1 cellular context compared by ENCODE assay signal in the genomic region with DNA sequence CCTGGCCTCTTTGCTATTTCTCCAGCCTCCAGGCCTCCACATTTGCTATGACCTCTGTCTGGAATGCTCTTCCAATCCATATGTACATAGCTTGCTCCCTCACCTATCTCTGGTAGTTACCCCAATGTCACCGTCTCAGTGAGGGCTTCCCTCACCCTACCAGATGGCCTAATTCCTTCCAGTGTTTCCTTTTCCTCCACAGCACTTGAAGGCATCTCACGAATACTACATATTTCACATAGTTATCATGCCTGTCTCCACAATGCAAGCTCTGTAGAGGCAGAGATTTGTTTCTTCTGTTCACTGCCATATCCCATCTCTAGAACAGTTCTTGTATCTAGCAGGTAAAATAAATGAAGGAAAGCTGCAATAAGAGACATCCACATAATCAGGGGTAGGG.
TF ChIP-seq lines count a peak whose summit lies in the region.

No MANE protein-coding gene starts in this region.

TF ChIP-seq in HepG2, 621 proteins besides CTCF, POLR2A, EP300 and RAD21:
- TF ChIP-seq, protein P1, sequence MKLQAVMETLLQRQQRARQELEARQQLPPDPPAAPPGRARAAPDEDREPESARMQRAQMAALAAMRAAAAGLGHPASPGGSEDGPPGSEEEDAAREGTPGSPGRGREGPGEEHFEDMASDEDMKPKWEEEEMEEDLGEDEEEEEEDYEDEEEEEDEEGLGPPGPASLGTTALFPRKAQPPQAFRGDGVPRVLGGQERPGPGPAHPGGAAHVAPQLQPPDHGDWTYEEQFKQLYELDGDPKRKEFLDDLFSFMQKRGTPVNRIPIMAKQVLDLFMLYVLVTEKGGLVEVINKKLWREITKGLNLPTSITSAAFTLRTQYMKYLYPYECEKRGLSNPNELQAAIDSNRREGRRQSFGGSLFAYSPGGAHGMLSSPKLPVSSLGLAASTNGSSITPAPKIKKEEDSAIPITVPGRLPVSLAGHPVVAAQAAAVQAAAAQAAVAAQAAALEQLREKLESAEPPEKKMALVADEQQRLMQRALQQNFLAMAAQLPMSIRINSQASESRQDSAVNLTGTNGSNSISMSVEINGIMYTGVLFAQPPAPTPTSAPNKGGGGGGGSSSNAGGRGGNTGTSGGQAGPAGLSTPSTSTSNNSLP (IDR thresholded peaks at IDR 0.05; ENCODE audit: low read depth, low read length), result no peak
- TF ChIP-seq, protein P2, sequence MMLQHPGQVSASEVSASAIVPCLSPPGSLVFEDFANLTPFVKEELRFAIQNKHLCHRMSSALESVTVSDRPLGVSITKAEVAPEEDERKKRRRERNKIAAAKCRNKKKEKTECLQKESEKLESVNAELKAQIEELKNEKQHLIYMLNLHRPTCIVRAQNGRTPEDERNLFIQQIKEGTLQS (CRISPR knock-in tag; IDR thresholded peaks at IDR 0.05), result no peak
- no peak for TF ChIP-seq POLR2AphosphoS5 (IDR thresholded peaks at IDR 0.05; ENCODE audit: low read depth, low read length)
- TF ChIP-seq ZNF317 (CRISPR knock-in tag; IDR thresholded peaks at IDR 0.05), result no peak
- TF ChIP-seq, protein P3, sequence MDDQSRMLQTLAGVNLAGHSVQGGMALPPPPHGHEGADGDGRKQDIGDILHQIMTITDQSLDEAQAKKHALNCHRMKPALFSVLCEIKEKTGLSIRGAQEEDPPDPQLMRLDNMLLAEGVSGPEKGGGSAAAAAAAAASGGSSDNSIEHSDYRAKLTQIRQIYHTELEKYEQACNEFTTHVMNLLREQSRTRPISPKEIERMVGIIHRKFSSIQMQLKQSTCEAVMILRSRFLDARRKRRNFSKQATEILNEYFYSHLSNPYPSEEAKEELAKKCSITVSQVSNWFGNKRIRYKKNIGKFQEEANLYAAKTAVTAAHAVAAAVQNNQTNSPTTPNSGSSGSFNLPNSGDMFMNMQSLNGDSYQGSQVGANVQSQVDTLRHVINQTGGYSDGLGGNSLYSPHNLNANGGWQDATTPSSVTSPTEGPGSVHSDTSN (CRISPR knock-in tag; IDR thresholded peaks at IDR 0.05; ENCODE audit: borderline replicate concordance), result no peak
- TF ChIP-seq, protein P4, sequence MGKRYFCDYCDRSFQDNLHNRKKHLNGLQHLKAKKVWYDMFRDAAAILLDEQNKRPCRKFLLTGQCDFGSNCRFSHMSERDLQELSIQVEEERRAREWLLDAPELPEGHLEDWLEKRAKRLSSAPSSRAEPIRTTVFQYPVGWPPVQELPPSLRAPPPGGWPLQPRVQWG (CRISPR knock-in tag; IDR thresholded peaks at IDR 0.05; ENCODE audit: borderline replicate concordance, low read depth), result no peak
- no peak for TF ChIP-seq ZNF263 (CRISPR knock-in tag; IDR thresholded peaks at IDR 0.05)
- TF ChIP-seq ERF (CRISPR knock-in tag; IDR thresholded peaks at IDR 0.05), result no peak
- TF ChIP-seq POLR2G (IDR thresholded peaks at IDR 0.05; ENCODE audit: low read depth, low read length), result no peak
